In the genomic region with DNA sequence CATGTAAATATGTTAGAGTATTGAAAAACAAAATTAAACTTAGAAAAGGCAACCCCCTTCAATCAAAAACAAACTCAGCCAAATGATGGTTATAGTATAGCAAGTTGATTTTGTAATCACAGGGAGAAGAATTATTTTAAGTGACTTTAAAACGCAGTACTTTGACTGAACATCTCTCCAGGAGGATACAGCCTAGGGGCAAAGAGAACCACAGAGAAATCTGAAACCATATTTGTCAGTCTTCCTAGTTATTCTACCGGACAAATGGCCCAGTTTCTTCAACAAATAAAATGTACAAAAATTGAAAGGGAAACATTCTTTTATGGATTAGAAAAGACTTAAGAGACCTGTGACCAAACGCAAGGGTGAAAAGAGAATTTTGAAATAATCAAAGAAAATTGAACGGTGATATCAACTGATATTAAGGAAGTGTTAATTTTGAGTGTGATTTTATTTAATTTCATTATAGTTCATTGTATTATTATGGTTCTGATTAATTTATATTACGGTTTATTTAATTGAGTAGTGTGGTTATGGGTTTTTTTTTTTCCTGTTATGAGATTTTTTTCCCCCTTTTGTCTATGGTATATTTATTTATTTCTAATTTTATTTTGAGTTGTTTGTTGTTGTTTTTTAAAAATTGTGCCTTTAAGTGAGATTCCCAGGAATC, we compare ENCODE assay signal across 9 cellular contexts.
A peak's percentile ranks its signal among the peaks of the same experiment; 100 is the strongest.
DNase-seq lines count a peak whose midpoint lies in the region; ATAC-seq, FAIRE-seq and TF ChIP-seq lines count a peak whose summit lies in the region.
"Had no signal": no experiment of that assay in that cellular context is flagged by ENCODE, and none has a peak within 500 bp of the region (broad histone marks: within the 10 kb centered on the region; RNA-seq: fewer than 3 reads in every experiment).

No MANE protein-coding gene starts in this region.

- POLR2A ChIA-PET in CD8-positive, alpha-beta T cell (lab: Charles Lee) = no interaction called here
- POLR2A ChIA-PET in OCI-LY7 (lab: Charles Lee) = interaction anchor here (0.5 to 1.0 kb wide), 8 partner anchors 36 to 1652 kb away, joined by 3 to 5 read pairs (median 3); partner anchors contain the start of gene SRSF7

- H3K4me2 ChIP-seq in OCI-LY7 (ENCODE audit: low read length) = peak overlapping the region; percentile 74

- CTCF ChIA-PET in CD8-positive, alpha-beta T cell (lab: Charles Lee) = no interaction called here
- CTCF ChIA-PET in OCI-LY7 (lab: Charles Lee; ENCODE audit: unreplicated experiment) = no interaction called here

- H3K4me1 ChIP-seq in CD8-positive, alpha-beta T cell (ENCODE audit: insufficient read depth, low read length) = no peaks in the 10 kb centered on the region
- H3K4me1 ChIP-seq in OCI-LY7 (ENCODE audit: insufficient read depth, low read length, poor library complexity, severe bottlenecking) (peaks cover 82% of the 10 kb centered on the region), pancreas (peaks cover 0 to 4% (median 0%) of the 10 kb centered on the region in 3 donors)

- no peak overlapping the region for H3K27ac ChIP-seq in CD8-positive, alpha-beta T cell (ENCODE audit: low read depth, low read length)
- peak overlapping the region; percentile 84 for H3K27ac ChIP-seq in OCI-LY7 (ENCODE audit: low read depth, low read length, poor library complexity, severe bottlenecking)
- H3K27ac ChIP-seq in pancreas = no peak overlapping the region

- H4K20me1 ChIP-seq in OCI-LY7 (ENCODE audit: insufficient read depth, low read length) = no peaks in the 10 kb centered on the region

- peak overlapping the region; percentile 30 for H3K4me3 Mint-ChIP-seq in CD8-positive, alpha-beta T cell

- DNase-seq in CD8-positive, alpha-beta T cell = no peak
- DNase-seq in OCI-LY7 (ENCODE audit: low spot score) = no peak
- DNase-seq in pancreas = no peak
- no peak for DNase-seq in amygdala (lab: John Stamatoyannopoulos, UW)
- no peak for DNase-seq in GOT3 (lab: John Stamatoyannopoulos, UW)

- no peaks in the 10 kb centered on the region for H3K36me3 ChIP-seq in CD8-positive, alpha-beta T cell (ENCODE audit: insufficient read depth, low read length)
- no peaks in the 10 kb centered on the region for H3K36me3 ChIP-seq in OCI-LY7 (ENCODE audit: insufficient read depth, low read length)
- H3K36me3 ChIP-seq in pancreas = no peaks in the 10 kb centered on the region

- H3K79me2 ChIP-seq in OCI-LY7 (ENCODE audit: insufficient read depth, low read depth, low read length) = no peaks in the 10 kb centered on the region

- FAIRE-seq in endometrium (lab: Jason Lieb, UNC) = peak; percentile 33
- FAIRE-seq in pancreas (lab: Jason Lieb, UNC) = no peak

- no peak overlapping the region for H3K27ac Mint-ChIP-seq in CD8-positive, alpha-beta T cell
- H3K27ac Mint-ChIP-seq: activated CD4-positive, alpha-beta T cell treated with anti-CD3 and anti-CD28 coated beads, Interleukin-2, amount 10 ng/mL, durations not matched to agents 7 days and 5 days had no signal

- TF ChIP-seq CTCF in CD8-positive, alpha-beta T cell (IDR thresholded peaks at IDR 0.05) = no peak
- TF ChIP-seq CTCF in OCI-LY7 (conservative IDR thresholded peaks at IDR 0.05; ENCODE audit: low read length) (no peak), pancreas (IDR thresholded peaks at IDR 0.05) (no peak)

- no peaks in the 10 kb centered on the region for H3K9me3 Mint-ChIP-seq in CD8-positive, alpha-beta T cell
- H3K9me3 Mint-ChIP-seq: activated CD4-positive, alpha-beta T cell treated with anti-CD3 and anti-CD28 coated beads, Interleukin-2, amount 10 ng/mL, durations not matched to agents 7 days and 5 days had no signal

- no peak overlapping the region for H3K4me3 ChIP-seq in CD8-positive, alpha-beta T cell (ENCODE audit: low read depth, low read length)
- H3K4me3 ChIP-seq in OCI-LY7 (ENCODE audit: low read depth, low read length, poor library complexity, severe bottlenecking) (peak overlapping the region; percentile 44), pancreas (peak overlapping the region in 3 of 4 donors; percentile 11 to 37 (median 15))

- no TSS peak for BruUV-seq in OCI-LY7 (replicated peaks; lab: Mats Ljungman, UMichigan)

- H3K4me1 Mint-ChIP-seq in CD8-positive, alpha-beta T cell (ENCODE audit: low read depth) = peaks cover 6% of the 10 kb centered on the region

- peaks cover 30% of the 10 kb centered on the region for H3K27me3 Mint-ChIP-seq in CD8-positive, alpha-beta T cell (ENCODE audit: low read depth)

- no peaks in the 10 kb centered on the region for H3K36me3 Mint-ChIP-seq in CD8-positive, alpha-beta T cell

- no peaks in the 10 kb centered on the region for H3K9me2 ChIP-seq in OCI-LY7 (ENCODE audit: insufficient read depth, low read length)

- intact Hi-C loops in CD8-positive, alpha-beta T cell (cut with DNase I, micrococcal nuclease) = no loop called here
- intact Hi-C loops in OCI-LY7 (cut with micrococcal nuclease; ENCODE audit: unreplicated experiment) = loop anchor here (10.0 kb wide), 1 partner anchor 597 kb away; the partner anchor contains the start of gene SOS1
- intact Hi-C loops in pancreas (cut with DNase I) = no loop called here

- H2AFZ ChIP-seq in OCI-LY7 (ENCODE audit: low read length) = peak overlapping the region; percentile 95

- ATAC-seq in CD8-positive, alpha-beta T cell = no peak
- ATAC-seq in pancreas (no peak), HG03045 (IDR thresholded peaks at IDR 0.05; ENCODE audit: unreplicated experiment) (no peak), HG03025 (IDR thresholded peaks at IDR 0.05; ENCODE audit: low FRiP score, unreplicated experiment) (no peak)

- H3K27me3 ChIP-seq in CD8-positive, alpha-beta T cell (ENCODE audit: insufficient read depth, low read length) = no peaks in the 10 kb centered on the region
- no peaks in the 10 kb centered on the region for H3K27me3 ChIP-seq in pancreas

- H3K9me3 ChIP-seq in CD8-positive, alpha-beta T cell (ENCODE audit: low read length) = no peaks in the 10 kb centered on the region
- no peaks in the 10 kb centered on the region for H3K9me3 ChIP-seq in OCI-LY7 (ENCODE audit: low read length)
- no peaks in the 10 kb centered on the region for H3K9me3 ChIP-seq in pancreas

- 76 to 90% methylated on average over 5 of the region's 5 CpGs for WGBS in pancreas, 2 donors
